In the genomic region with DNA sequence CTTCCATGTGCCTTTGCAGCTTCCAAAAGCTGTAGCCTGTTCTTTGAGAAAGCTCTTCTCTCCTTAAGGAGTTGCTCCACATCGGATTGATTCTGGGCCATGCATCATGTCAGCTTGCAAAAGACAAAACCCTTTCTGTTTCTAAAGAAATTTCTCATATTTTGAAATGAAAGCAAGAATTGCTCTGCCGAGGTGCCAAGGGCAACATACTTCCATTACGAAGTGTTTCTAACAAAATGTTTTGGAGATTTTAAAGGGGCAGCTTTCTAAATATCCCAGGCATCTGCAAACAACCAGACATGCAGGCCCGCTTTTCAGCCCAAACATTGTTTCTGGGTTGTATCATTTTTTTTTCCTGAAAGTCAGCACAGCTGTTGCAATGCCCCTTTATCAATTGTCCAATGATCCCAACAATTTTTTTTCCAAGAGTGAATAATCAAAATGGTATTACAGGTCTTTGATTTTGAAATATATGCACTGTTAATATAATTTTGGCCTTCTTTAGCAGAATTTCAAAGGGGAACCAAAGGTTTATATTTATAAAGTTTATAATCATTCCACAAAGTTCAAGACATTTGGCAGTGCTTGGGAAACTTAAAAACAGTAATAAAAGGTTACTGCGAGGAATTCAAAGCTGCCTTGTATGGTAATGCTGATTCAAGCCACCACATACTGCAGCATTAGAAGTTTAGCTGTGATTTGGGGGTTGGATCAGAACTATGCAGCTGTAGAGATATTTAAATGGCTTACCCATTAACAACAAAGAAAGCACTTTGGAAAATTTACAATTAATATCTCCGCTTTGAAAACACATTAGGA, we compare ENCODE assay signal across 7 cellular contexts.
A peak's percentile ranks its signal among the peaks of the same experiment; 100 is the strongest.
DNase-seq lines count a peak whose midpoint lies in the region; ATAC-seq and TF ChIP-seq lines count a peak whose summit lies in the region.

No MANE protein-coding gene starts in this region.

- DNase-seq in MG63: peak; percentile 3
- DNase-seq in colonic mucosa: no peak
- DNase-seq in lung (ENCODE audit: low spot score): no peak
- DNase-seq in upper lobe of left lung: no peak
- DNase-seq in cerebellum (ENCODE audit: low spot score): no peak
- no peak for DNase-seq in posterior cingulate gyrus
- DNase-seq in stimulated activated CD4-positive, alpha-beta T cell treated with anti-CD3 and anti-CD28 coated beads, Interleukin-2, amount 100 ng/mL, for 24 hours: no peak

- no peaks in the 10 kb centered on the region; the same call in 1 of the 2 replicates for H3K9me3 ChIP-seq in MG63
- no peaks in the 10 kb centered on the region for H3K9me3 ChIP-seq in colonic mucosa
- H3K9me3 ChIP-seq in lung (ENCODE audit: control insufficient read depth in 2 of 2, insufficient read depth in 1 of 2, low read length in 1 of 2): no peaks in the 10 kb centered on the region
- no peaks in the 10 kb centered on the region for H3K9me3 ChIP-seq in upper lobe of left lung

- no peak overlapping the region for H3K9ac ChIP-seq in colonic mucosa (ENCODE audit: low read depth in 2 of 2, low read length in 2 of 2)

- H3K4me3 ChIP-seq in MG63 (no peak overlapping the region), colonic mucosa (no peak overlapping the region), lung (no peak overlapping the region), upper lobe of left lung (no peak overlapping the region)

- TF ChIP-seq EP300 in upper lobe of left lung (IDR thresholded peaks at IDR 0.05): no peak

- ATAC-seq in lung (ENCODE audit: insufficient read depth, low FRiP score) (peak; percentile 54), upper lobe of left lung (ENCODE audit: low FRiP score in 2 of 2) (peak in 1 of 2 donors; percentile 43)

- peak overlapping the region; percentile 54 for H3K27ac ChIP-seq in colonic mucosa
- peak overlapping the region; percentile 24 to 74 for H3K27ac ChIP-seq in lung (ENCODE audit: low read depth in 1 of 2, low read length in 1 of 2)
- peak overlapping the region; percentile 27 to 69 (median 66) for H3K27ac ChIP-seq in upper lobe of left lung

- no peak for TF ChIP-seq CTCF in colonic mucosa (IDR thresholded peaks at IDR 0.05)
- TF ChIP-seq CTCF in lung (IDR thresholded peaks at IDR 0.05; ENCODE audit: control extremely low read depth, extremely low read depth): no peak
- TF ChIP-seq CTCF in upper lobe of left lung (IDR thresholded peaks at IDR 0.05): no peak

- H3K27me3 ChIP-seq in MG63 (no peaks in the 10 kb centered on the region), colonic mucosa (no peaks in the 10 kb centered on the region), lung (ENCODE audit: control insufficient read depth, insufficient read depth) (no peaks in the 10 kb centered on the region), upper lobe of left lung (no peaks in the 10 kb centered on the region)

- TF ChIP-seq POLR2A in upper lobe of left lung (IDR thresholded peaks at IDR 0.05): no peak

- intact Hi-C loops in colonic mucosa (cut with DNase I): no loop called here
- intact Hi-C loops in posterior cingulate gyrus (cut with DNase I): no loop called here

- WGBS in lung, 2 donors: 53 to 78% methylated on average over 6 of the region's 6 CpGs
- 58 to 59% methylated on average over 6 of the region's 6 CpGs for WGBS in upper lobe of left lung, 2 donors

- H3K4me1 ChIP-seq in colonic mucosa (no peaks in the 10 kb centered on the region), lung (ENCODE audit: control insufficient read depth in 2 of 2, insufficient read depth in 2 of 2, low read length in 2 of 2) (peaks cover 1 to 13% of the 10 kb centered on the region in 2 donors), upper lobe of left lung (peaks cover 5 to 24% (median 15%) of the 10 kb centered on the region in 4 donors)

- H3K36me3 ChIP-seq in MG63: no peaks in the 10 kb centered on the region
- no peaks in the 10 kb centered on the region for H3K36me3 ChIP-seq in colonic mucosa
- peaks cover 0 to 1% of the 10 kb centered on the region in 2 donors for H3K36me3 ChIP-seq in lung (ENCODE audit: control insufficient read depth in 2 of 2, insufficient read depth in 2 of 2, low read length in 2 of 2)
- H3K36me3 ChIP-seq in upper lobe of left lung: no peaks in the 10 kb centered on the region
